Comparison of ENCODE assay signal across 1 cellular context in genomic region chr5:76709762-76710161, GRCh38.
TF ChIP-seq lines count a peak whose summit lies in the region.

No MANE protein-coding gene starts in this region.

TF ChIP-seq in HEK293, 187 proteins besides CTCF, POLR2A, EP300 and RAD21 (continued from another document):
- TF ChIP-seq, protein P1, sequence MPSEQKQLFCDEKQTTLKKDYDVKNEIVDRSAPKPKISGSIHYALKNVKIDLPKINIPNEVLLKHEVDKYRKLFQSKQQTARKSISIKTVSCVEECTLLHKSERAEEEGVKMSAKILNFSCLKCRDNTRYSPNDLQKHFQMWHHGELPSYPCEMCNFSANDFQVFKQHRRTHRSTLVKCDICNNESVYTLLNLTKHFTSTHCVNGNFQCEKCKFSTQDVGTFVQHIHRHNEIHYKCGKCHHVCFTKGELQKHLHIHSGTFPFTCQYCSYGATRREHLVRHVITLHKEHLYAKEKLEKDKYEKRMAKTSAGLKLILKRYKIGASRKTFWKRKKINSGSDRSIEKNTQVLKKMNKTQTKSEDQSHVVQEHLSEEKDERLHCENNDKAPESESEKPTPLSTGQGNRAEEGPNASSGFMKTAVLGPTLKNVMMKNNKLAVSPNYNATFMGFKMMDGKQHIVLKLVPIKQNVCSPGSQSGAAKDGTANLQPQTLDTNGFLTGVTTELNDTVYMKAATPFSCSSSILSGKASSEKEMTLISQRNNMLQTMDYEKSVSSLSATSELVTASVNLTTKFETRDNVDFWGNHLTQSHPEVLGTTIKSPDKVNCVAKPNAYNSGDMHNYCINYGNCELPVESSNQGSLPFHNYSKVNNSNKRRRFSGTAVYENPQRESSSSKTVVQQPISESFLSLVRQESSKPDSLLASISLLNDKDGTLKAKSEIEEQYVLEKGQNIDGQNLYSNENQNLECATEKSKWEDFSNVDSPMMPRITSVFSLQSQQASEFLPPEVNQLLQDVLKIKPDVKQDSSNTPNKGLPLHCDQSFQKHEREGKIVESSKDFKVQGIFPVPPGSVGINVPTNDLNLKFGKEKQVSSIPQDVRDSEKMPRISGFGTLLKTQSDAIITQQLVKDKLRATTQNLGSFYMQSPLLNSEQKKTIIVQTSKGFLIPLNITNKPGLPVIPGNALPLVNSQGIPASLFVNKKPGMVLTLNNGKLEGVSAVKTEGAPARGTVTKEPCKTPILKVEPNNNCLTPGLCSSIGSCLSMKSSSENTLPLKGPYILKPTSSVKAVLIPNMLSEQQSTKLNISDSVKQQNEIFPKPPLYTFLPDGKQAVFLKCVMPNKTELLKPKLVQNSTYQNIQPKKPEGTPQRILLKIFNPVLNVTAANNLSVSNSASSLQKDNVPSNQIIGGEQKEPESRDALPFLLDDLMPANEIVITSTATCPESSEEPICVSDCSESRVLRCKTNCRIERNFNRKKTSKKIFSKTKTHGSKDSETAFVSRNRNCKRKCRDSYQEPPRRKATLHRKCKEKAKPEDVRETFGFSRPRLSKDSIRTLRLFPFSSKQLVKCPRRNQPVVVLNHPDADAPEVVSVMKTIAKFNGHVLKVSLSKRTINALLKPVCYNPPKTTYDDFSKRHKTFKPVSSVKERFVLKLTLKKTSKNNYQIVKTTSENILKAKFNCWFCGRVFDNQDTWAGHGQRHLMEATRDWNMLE (tag by site-specific recombination; conservative IDR thresholded peaks at IDR 0.05; ENCODE audit: low read depth), result 0 out of 2 replicates have a peak, but pooled peaks have one; percentile 22
- TF ChIP-seq ZFP69B (tag by site-specific recombination; IDR thresholded peaks at IDR 0.05) (no peak), INSM2 (tag by site-specific recombination; IDR thresholded peaks at IDR 0.05) (peak; percentile 81), KLF8 (tag by site-specific recombination; IDR thresholded peaks at IDR 0.05) (peak; percentile 57; the same call in 1 of the 2 replicates), ZNF394 (tag by site-specific recombination; IDR thresholded peaks at IDR 0.05; ENCODE audit: borderline replicate concordance) (peak; percentile 44; the same call in 1 of the 2 replicates), KLF10 (tag by site-specific recombination; IDR thresholded peaks at IDR 0.05) (peak; percentile 42; the same call in 1 of the 2 replicates), KLF16 (tag by site-specific recombination; IDR thresholded peaks at IDR 0.05) (no peak), ZNF585B (tag by site-specific recombination; IDR thresholded peaks at IDR 0.05) (no peak), ZNF830 (tag by site-specific recombination; IDR thresholded peaks at IDR 0.05; ENCODE audit: low read depth) (no peak), ZNF362 (tag by site-specific recombination; IDR thresholded peaks at IDR 0.05) (0 out of 2 replicates have a peak, but pooled peaks have one; percentile 12), GFI1B (tag by site-specific recombination; IDR thresholded peaks at IDR 0.05) (peak; percentile 72; the same call in 1 of the 2 replicates), OSR2 (tag by site-specific recombination; IDR thresholded peaks at IDR 0.05) (peak; percentile 70), ZNF843 (tag by site-specific recombination; IDR thresholded peaks at IDR 0.05) (peak; percentile 84), HOXD13 (CRISPR knock-in tag; IDR thresholded peaks at IDR 0.05; ENCODE audit: borderline replicate concordance) (peak; percentile 72; the same call in 1 of the 2 replicates), ZNF174 (tag by site-specific recombination; IDR thresholded peaks at IDR 0.05) (no peak), PRDM4 (tag by site-specific recombination; IDR thresholded peaks at IDR 0.05) (no peak), SP7 (tag by site-specific recombination; IDR thresholded peaks at IDR 0.05) (peak; percentile 100), SP2 (tag by site-specific recombination; IDR thresholded peaks at IDR 0.05) (no peak; the same call in 1 of the 2 replicates), ZNF18 (tag by site-specific recombination; IDR thresholded peaks at IDR 0.05) (0 out of 2 replicates have a peak, but pooled peaks have one; percentile 30), ZNF449 (tag by site-specific recombination; IDR thresholded peaks at IDR 0.05) (peak; percentile 84), GLI2 (tag by site-specific recombination; IDR thresholded peaks at IDR 0.05; ENCODE audit: borderline replicate concordance, low read depth) (peak; percentile 82; the same call in 1 of the 2 replicates)
- TF ChIP-seq, protein P2, sequence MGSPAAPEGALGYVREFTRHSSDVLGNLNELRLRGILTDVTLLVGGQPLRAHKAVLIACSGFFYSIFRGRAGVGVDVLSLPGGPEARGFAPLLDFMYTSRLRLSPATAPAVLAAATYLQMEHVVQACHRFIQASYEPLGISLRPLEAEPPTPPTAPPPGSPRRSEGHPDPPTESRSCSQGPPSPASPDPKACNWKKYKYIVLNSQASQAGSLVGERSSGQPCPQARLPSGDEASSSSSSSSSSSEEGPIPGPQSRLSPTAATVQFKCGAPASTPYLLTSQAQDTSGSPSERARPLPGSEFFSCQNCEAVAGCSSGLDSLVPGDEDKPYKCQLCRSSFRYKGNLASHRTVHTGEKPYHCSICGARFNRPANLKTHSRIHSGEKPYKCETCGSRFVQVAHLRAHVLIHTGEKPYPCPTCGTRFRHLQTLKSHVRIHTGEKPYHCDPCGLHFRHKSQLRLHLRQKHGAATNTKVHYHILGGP (tag by site-specific recombination; IDR thresholded peaks at IDR 0.05), result peak; percentile 68
- TF ChIP-seq, protein P3, sequence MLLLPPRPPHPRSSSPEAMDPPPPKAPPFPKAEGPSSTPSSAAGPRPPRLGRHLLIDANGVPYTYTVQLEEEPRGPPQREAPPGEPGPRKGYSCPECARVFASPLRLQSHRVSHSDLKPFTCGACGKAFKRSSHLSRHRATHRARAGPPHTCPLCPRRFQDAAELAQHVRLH (tag by site-specific recombination; IDR thresholded peaks at IDR 0.05), result no peak
